In the genomic region with DNA sequence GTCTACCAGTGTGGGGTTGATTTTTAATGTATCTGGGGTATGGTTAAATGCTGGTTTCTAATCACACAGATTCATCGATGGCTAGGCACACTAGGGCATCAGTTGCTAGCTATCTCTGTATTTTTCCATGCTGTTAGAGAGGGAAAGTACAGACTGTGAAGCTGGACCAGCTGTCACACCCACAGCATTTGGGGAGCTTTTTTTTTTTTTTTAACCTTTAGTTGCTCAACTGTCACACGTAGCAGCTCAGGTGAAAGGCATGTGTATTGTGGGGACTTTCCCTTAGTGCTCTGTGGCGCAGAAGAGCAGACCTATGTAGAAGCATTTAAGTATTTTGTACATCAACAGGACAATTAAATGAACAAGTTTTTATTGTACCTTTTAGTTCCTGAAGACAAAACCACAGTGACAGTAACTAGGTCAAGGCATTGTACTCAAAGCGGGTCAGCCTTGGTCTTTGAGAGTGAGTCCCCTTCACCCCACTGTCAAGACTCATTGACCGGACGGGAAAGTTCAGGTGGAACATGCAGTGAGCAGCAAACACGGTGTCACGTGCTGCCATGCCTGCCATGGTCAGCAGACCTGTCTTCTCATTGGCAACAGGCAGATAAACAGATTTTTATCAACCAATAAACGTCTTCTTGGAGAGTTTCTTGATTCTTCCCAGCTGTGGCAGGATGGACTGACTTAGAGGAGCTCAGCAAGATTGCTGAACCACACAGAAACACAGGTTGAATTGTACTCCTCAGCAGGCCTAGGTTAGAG, we compare ENCODE assay signal across 11 cellular contexts.
A peak's percentile ranks its signal among the peaks of the same experiment; 100 is the strongest.
DNase-seq lines count a peak whose midpoint lies in the region; ATAC-seq and TF ChIP-seq lines count a peak whose summit lies in the region.
"Had no signal": no experiment of that assay in that cellular context is flagged by ENCODE, and none has a peak within 500 bp of the region (broad histone marks: within the 10 kb centered on the region; RNA-seq: fewer than 3 reads in every experiment).

No MANE protein-coding gene starts in this region.

- no peaks in the 10 kb centered on the region for H3K4me1 ChIP-seq in gastroesophageal sphincter
- H3K4me1 ChIP-seq: sigmoid colon had no signal

- TF ChIP-seq CTCF in GM13977 (IDR thresholded peaks at IDR 0.05; ENCODE audit: extremely low read depth, insufficient read depth, missing control alignments): no peak
- TF ChIP-seq CTCF in fibroblast of villous mesenchyme (IDR thresholded peaks at IDR 0.05; ENCODE audit: insufficient read depth, low read depth, low read length): no peak
- TF ChIP-seq CTCF in gastroesophageal sphincter (IDR thresholded peaks at IDR 0.05): no peak

- H3K36me3 ChIP-seq in gastroesophageal sphincter: no peaks in the 10 kb centered on the region
- H3K36me3 ChIP-seq: cardiac muscle cell, sigmoid colon had no signal

- no peak for TF ChIP-seq EP300 in gastroesophageal sphincter (IDR thresholded peaks at IDR 0.05)

- in situ Hi-C loops in GM13977 (cut with MboI; ENCODE audit: low pct_unique_long_range_greater_than_20kb, low sequenced_read_pairs, unreplicated experiment): no loop called here

- H3K27me3 ChIP-seq in gastroesophageal sphincter: no peaks in the 10 kb centered on the region
- H3K27me3 ChIP-seq: cardiac muscle cell, sigmoid colon had no signal

- H3K4me3 ChIP-seq in fibroblast of villous mesenchyme (ENCODE audit: low read depth, low read length) (no peak overlapping the region), gastroesophageal sphincter (no peak overlapping the region)
- H3K4me3 ChIP-seq: cardiac muscle cell, sigmoid colon had no signal

- no peak for TF ChIP-seq POLR2A in gastroesophageal sphincter (IDR thresholded peaks at IDR 0.05)

- ATAC-seq in GM19463 (IDR thresholded peaks at IDR 0.05; ENCODE audit: unreplicated experiment) (peak; percentile 65), HG03469 (IDR thresholded peaks at IDR 0.05; ENCODE audit: unreplicated experiment) (peak; percentile 61), HG03457 (IDR thresholded peaks at IDR 0.05; ENCODE audit: unreplicated experiment) (no peak), gastroesophageal sphincter (no peak)

- DNase-seq in GM13977 (ENCODE audit: low spot score): peak; percentile 59
- peak; percentile 32 for DNase-seq in fibroblast of villous mesenchyme (ENCODE audit: low read depth)
- DNase-seq in HuH-7.5 (ENCODE audit: low spot score): no peak
- DNase-seq in middle frontal gyrus (ENCODE audit: extremely low spot score, low spot score): no peak
- DNase-seq: NCI-H1694, sigmoid colon had no signal

- peaks cover 0 to 11% (median 0%) of the 10 kb centered on the region in 3 donors for H3K9me3 ChIP-seq in gastroesophageal sphincter
- H3K9me3 ChIP-seq: sigmoid colon had no signal

- H3K27ac ChIP-seq in gastroesophageal sphincter: no peak overlapping the region
- H3K27ac ChIP-seq: cardiac muscle cell, sigmoid colon had no signal

- WGBS in gastroesophageal sphincter (ENCODE audit: low coverage in 1 of 2), 2 donors: 52 to 88% methylated on average over 2 to 3 of the region's 9 CpGs

Comparison
In these comparisons a context has a peak if more than half of its experiments do, and no peak if none do; other contexts are left out.
1. DNase-seq: peak in GM13977 (single experiment) and fibroblast of villous mesenchyme (single experiment); none in HuH-7.5 (single experiment) and middle frontal gyrus (single experiment).
2. ATAC-seq: peak in GM19463 (single experiment) and HG03469 (single experiment); none in HG03457 (single experiment) and gastroesophageal sphincter (single experiment).